In the genomic region with DNA sequence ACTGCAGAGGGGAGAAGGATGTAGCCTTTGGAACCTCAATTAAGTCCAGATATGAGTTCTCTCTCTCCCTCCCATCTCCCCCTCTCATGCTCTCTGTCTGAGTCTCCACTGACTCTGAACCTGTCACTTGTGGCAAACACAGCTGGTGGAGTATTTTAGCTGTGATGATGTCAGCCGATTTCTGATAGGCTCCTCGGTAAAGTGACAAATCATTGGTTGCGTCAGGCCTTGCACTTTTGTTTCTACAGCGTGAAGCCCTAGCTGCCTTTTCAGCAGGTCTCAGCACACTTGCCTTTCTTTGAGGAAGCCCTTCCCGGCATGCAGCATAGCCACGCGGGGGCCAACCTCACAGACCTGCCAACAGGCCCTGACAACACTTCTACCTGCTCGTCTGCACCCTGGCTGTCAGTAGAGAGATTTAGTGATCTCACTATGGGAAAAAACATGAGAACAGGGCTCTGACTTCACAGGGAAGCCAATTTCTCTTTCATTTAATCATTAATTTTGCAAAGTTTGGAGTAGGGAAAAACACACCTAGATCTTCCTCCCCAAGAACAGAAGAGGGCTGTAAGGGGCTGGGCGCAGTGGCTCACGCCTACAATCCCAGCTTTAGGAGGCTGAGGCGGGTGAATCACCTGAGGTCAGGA, we compare ENCODE assay signal across 8 cellular contexts.
DNase-seq lines count a peak whose midpoint lies in the region; ATAC-seq, FAIRE-seq and TF ChIP-seq lines count a peak whose summit lies in the region.

No MANE protein-coding gene starts in this region.

- WGBS in GM12878 (ENCODE audit: insufficient coverage, insufficient replicate concordance, low lambda C conversion rate, missing lambda C conversion rate) = 30% methylated on average over 11 of the region's 11 CpGs
- WGBS in lower leg skin, 2 donors = 46 to 54% methylated on average over 11 of the region's 11 CpGs
- WGBS in mammary epithelial cell (ENCODE audit: low coverage, missing lambda C conversion rate) = 79% methylated on average over 11 of the region's 11 CpGs

- peak overlapping the region; percentile 57 for H3K4me2 ChIP-seq in MM.1S (ENCODE audit: low read depth, low read length)
- H3K4me2 ChIP-seq in GM12878 (ENCODE audit: control insufficient read depth, insufficient read depth) = peak overlapping the region; percentile 39; the same call in 1 of the 2 replicates
- no peak overlapping the region for H3K4me2 ChIP-seq in mammary epithelial cell (ENCODE audit: insufficient read depth, low read depth, low read length)

- DNase-seq in ELF-1 (ENCODE audit: low read depth, low spot score) (peak; percentile 67), MM.1S (peak; percentile 94), T-helper 9 cell (peak; percentile 62), GM12878 (ENCODE audit: low read depth, low spot score) (no peak), lower leg skin (ENCODE audit: low spot score in 2 of 2) (peak; percentile 45 to 64), mammary epithelial cell (no peak)
- peak; percentile 57 to 69 (median 69) for DNase-seq in stimulated activated CD4-positive, alpha-beta T cell treated with anti-CD3 and anti-CD28 coated beads, TNF-alpha, amount 100 ng/mL, for 24 hours (ENCODE audit: low read depth in 3 of 3)

- H4K20me1 ChIP-seq in MM.1S (ENCODE audit: insufficient read depth, low read length) = no peaks in the 10 kb centered on the region
- no peaks in the 10 kb centered on the region for H4K20me1 ChIP-seq in GM12878 (ENCODE audit: control insufficient read depth, insufficient read depth)
- no peaks in the 10 kb centered on the region for H4K20me1 ChIP-seq in mammary epithelial cell (ENCODE audit: insufficient read depth, low read length)

- in situ Hi-C loops in GM12878 (cut with MboI) = no loop called here
- in situ Hi-C loops in mammary epithelial cell (cut with MboI; ENCODE audit: low sequenced_read_pairs in 2 of 2) = no loop called here

- FAIRE-seq in GM12878 (lab: Jason Lieb, UNC) = peak; percentile 96

- BruUV-seq in GM12878 (replicated peaks; lab: Mats Ljungman, UMichigan) (no TSS peak), mammary epithelial cell (replicated peaks; lab: Mats Ljungman, UMichigan) (no TSS peak)

- no peak for TF ChIP-seq RAD21 in GM12878 (IDR thresholded peaks at IDR 0.05; ENCODE audit: insufficient read depth, low read depth, low read length)

- H3F3A ChIP-seq in MM.1S (ENCODE audit: insufficient read depth, low read length) = peaks cover 32% of the 10 kb centered on the region

- TF ChIP-seq CTCF in MM.1S (IDR thresholded peaks at IDR 0.05; ENCODE audit: low read length) (0 out of 2 replicates have a peak, but pooled peaks have one; percentile 9), GM12878 (IDR thresholded peaks at IDR 0.05 in 2 of 3, conservative IDR thresholded peaks at IDR 0.05 in 1 of 3; ENCODE audit: control insufficient read depth in 2 of 3, extremely low read depth in 1 of 3, insufficient read depth in 1 of 3, low read depth in 3 of 3, low read length in 3 of 3) (no peak), lower leg skin (IDR thresholded peaks at IDR 0.05) (no peak), mammary epithelial cell (conservative IDR thresholded peaks at IDR 0.05 in 1 of 2, IDR thresholded peaks at IDR 0.05 in 1 of 2; ENCODE audit: extremely low read depth in 1 of 2, insufficient read depth in 1 of 2, low read depth in 1 of 2, low read length in 2 of 2) (no peak)

- H3K27ac ChIP-seq in MM.1S (ENCODE audit: low read length) = peak overlapping the region; percentile 90
- H3K27ac ChIP-seq in GM12878 (ENCODE audit: control insufficient read depth, insufficient read depth) = peak overlapping the region; percentile 29
- H3K27ac ChIP-seq in mammary epithelial cell (ENCODE audit: insufficient read depth, low read depth, low read length) = no peak overlapping the region

- dilution Hi-C loops in mammary epithelial cell (cut with HindIII; ENCODE audit: low sequenced_read_pairs) = no loop called here

- intact Hi-C loops in GM12878 (cut with micrococcal nuclease; ENCODE audit: unreplicated experiment) (no loop called here), lower leg skin (cut with DNase I; ENCODE audit: low total_unique reads) (no loop called here), mammary epithelial cell (cut with micrococcal nuclease) (no loop called here)

- H3K27me3 ChIP-seq in MM.1S (replicated peaks; ENCODE audit: insufficient read depth, low read length) (no peaks in the 10 kb centered on the region), GM12878 (replicated peaks in 1 of 2; ENCODE audit: control insufficient read depth in 2 of 2, insufficient read depth in 2 of 2, low read length in 1 of 2) (no peaks in the 10 kb centered on the region), mammary epithelial cell (ENCODE audit: insufficient read depth, low read length) (no peaks in the 10 kb centered on the region)

- RAD21 ChIA-PET in GM12878 (lab: Charles Lee; ENCODE audit: unreplicated experiment) = interaction anchor here (1.3 to 2.2 kb wide), 5 partner anchors 9 to 440 kb away, joined by 3 to 7 read pairs (median 4); no protein-coding TSS in a partner anchor

- CTCF ChIA-PET in GM12878 (lab: Yijun Ruan, JAX) (interaction anchor here (0.9 to 9.3 kb wide), 5 partner anchors 8 to 448 kb away, joined by 3 to 53 read pairs (median 4); no protein-coding TSS in a partner anchor), mammary epithelial cell (lab: Charles Lee; ENCODE audit: low non-redundant PET) (interaction anchor here (0.7 kb wide), 1 partner anchor 32 kb away, joined by 3 read pairs; no protein-coding TSS in a partner anchor)

- H3K9ac ChIP-seq in MM.1S (ENCODE audit: low read length) (peak overlapping the region; percentile 59), GM12878 (ENCODE audit: control insufficient read depth, insufficient read depth, low read length) (peak overlapping the region; percentile 31; the same call in 1 of the 2 replicates), mammary epithelial cell (ENCODE audit: insufficient read depth, low read length) (no peak overlapping the region)

- SMC1A ChIA-PET in GM12878 (lab: Charles Lee; ENCODE audit: uncharacterized antibody, unreplicated experiment) = interaction anchor here (0.6 to 3.3 kb wide), 7 partner anchors 11 to 714 kb away, joined by 3 to 13 read pairs (median 3); no protein-coding TSS in a partner anchor

- H3K9me3 ChIP-seq in MM.1S (replicated peaks; ENCODE audit: insufficient read depth, low read length) (no peaks in the 10 kb centered on the region), GM12878 (replicated peaks; ENCODE audit: control insufficient read depth, insufficient read depth, low read length) (no peaks in the 10 kb centered on the region; the same call in 2 of the 3 replicates), mammary epithelial cell (replicated peaks; ENCODE audit: insufficient read depth, low read length) (no peaks in the 10 kb centered on the region)

- peak; percentile 73 for ATAC-seq in GM21737 (IDR thresholded peaks at IDR 0.05; ENCODE audit: unreplicated experiment)
- no peak for ATAC-seq in GM12878

- H3K4me1 ChIP-seq in MM.1S (ENCODE audit: low read length) = peaks cover 44% of the 10 kb centered on the region
- peaks cover 28% of the 10 kb centered on the region for H3K4me1 ChIP-seq in GM12878 (ENCODE audit: control insufficient read depth, insufficient read depth, low read length)
- H3K4me1 ChIP-seq in mammary epithelial cell (ENCODE audit: insufficient read depth, low read length) = peaks cover 24% of the 10 kb centered on the region

- H2AFZ ChIP-seq in MM.1S (ENCODE audit: low read length) = no peak overlapping the region
- H2AFZ ChIP-seq in GM12878 (ENCODE audit: control insufficient read depth, low read depth, low read length) = peak overlapping the region; percentile 65
- no peak overlapping the region for H2AFZ ChIP-seq in mammary epithelial cell (ENCODE audit: low read depth, low read length)

- no peak for TF ChIP-seq EP300 in GM12878 (IDR thresholded peaks at IDR 0.05; ENCODE audit: borderline replicate concordance in 1 of 2, control insufficient read depth in 1 of 2, low read depth in 2 of 2, low read length in 2 of 2)

- TF ChIP-seq POLR2A in GM12878 (IDR thresholded peaks at IDR 0.05; ENCODE audit: low read depth, low read length) (peak; percentile 66), lower leg skin (IDR thresholded peaks at IDR 0.05) (no peak)

- H3K9me2 ChIP-seq in MM.1S (replicated peaks; ENCODE audit: insufficient read depth, low read length) = no peaks in the 10 kb centered on the region

- H3K36me3 ChIP-seq in MM.1S (replicated peaks; ENCODE audit: insufficient read depth, low read length) (no peaks in the 10 kb centered on the region), GM12878 (ENCODE audit: control insufficient read depth in 2 of 2, insufficient read depth in 2 of 2, low read length in 1 of 2) (peaks cover 16 to 39% of the 10 kb centered on the region in 2 experiments; a peak in 3 of 4 replicates), mammary epithelial cell (ENCODE audit: insufficient read depth, low read length) (peaks cover 2% of the 10 kb centered on the region)

- POLR2A ChIA-PET in GM12878 (lab: Charles Lee) = interaction anchor here (0.6 kb wide), 1 partner anchor 329 kb away, joined by 3 read pairs; no protein-coding TSS in a partner anchor

- H3K4me3 ChIP-seq in MM.1S (ENCODE audit: low read length) (no peak overlapping the region), GM12878 (no peak overlapping the region), lower leg skin (ENCODE audit: low read depth, poor library complexity, severe bottlenecking) (no peak overlapping the region), mammary epithelial cell (replicated peaks in 1 of 3; ENCODE audit: insufficient read depth in 1 of 3, low read depth in 2 of 3, low read length in 3 of 3) (no peak overlapping the region)

- H3K79me2 ChIP-seq in MM.1S (ENCODE audit: low read length) (peaks cover 5% of the 10 kb centered on the region; the same call in 1 of the 2 replicates), GM12878 (ENCODE audit: control insufficient read depth, insufficient read depth, low read length) (no peaks in the 10 kb centered on the region; the same call in 1 of the 2 replicates), mammary epithelial cell (ENCODE audit: insufficient read depth, low read length) (no peaks in the 10 kb centered on the region)

TF ChIP-seq in GM12878, 131 proteins besides CTCF, POLR2A, EP300 and RAD21 (continues in another document):
- TF ChIP-seq CBFB (IDR thresholded peaks at IDR 0.05; ENCODE audit: low read depth) (0 out of 2 replicates have a peak, but pooled peaks have one; percentile 34), TAF1 (IDR thresholded peaks at IDR 0.05; ENCODE audit: borderline replicate concordance, low read depth, low read length) (peak; percentile 41; the same call in 1 of the 2 replicates), CREB1 (IDR thresholded peaks at IDR 0.05; ENCODE audit: low read depth) (peak; percentile 86), GATAD2B (conservative IDR thresholded peaks at IDR 0.05; ENCODE audit: low read depth) (no peak)

Comparison
In these comparisons a context has a peak if more than half of its experiments do, and no peak if none do; other contexts are left out.
1. DNase-seq: peak in ELF-1 (single experiment), MM.1S (single experiment), T-helper 9 cell (single experiment), lower leg skin (2 of 2) and stimulated activated CD4-positive, alpha-beta T cell treated with anti-CD3 and anti-CD28 coated beads, TNF-alpha, amount 100 ng/mL, for 24 hours (3 of 3); none in GM12878 (single experiment) and mammary epithelial cell (single experiment).